ENCODE assay signal across 5 cellular contexts in genomic region chr18:50581517-50581916, GRCh38. TPM values are rescaled to one million over a fixed set of nuclear protein-coding genes. Genes with fewer than 3 reads are reported as not detected.
"Had no signal": no experiment of that assay in that cellular context is flagged by ENCODE, and none has a peak within 500 bp of the region (broad histone marks: within the 10 kb centered on the region; RNA-seq: fewer than 3 reads in every experiment).

No MANE protein-coding gene starts in this region.

- H3K4me2 ChIP-seq: GM23338 had no signal

- H3K4me3 ChIP-seq: GM23338 had no signal

- DNase-seq: H9, HCEC 1CT, IMR-90 had no signal

RNA-seq across cellular contexts. Expression of gene MAPK4, which starts 21.6 kb away (rescaled TPM):
- total RNA-seq: HT-29, IMR-90 had no signal
- polyA plus RNA-seq: IMR-90 had no signal
